In genomic region chr1:147641695-147642592, GRCh38 we compare ENCODE assay signal across 1 cellular context.
TF ChIP-seq lines count a peak whose summit lies in the region.

No MANE protein-coding gene starts in this region.

TF ChIP-seq in HepG2, 621 proteins besides CTCF, POLR2A, EP300 and RAD21 (continued from another document):
- TF ChIP-seq ZNF652 (CRISPR knock-in tag; IDR thresholded peaks at IDR 0.05; ENCODE audit: borderline replicate concordance, low read depth) (0 out of 2 replicates have a peak, but pooled peaks have one; percentile 14), MAFF (IDR thresholded peaks at IDR 0.05; ENCODE audit: low read depth, low read length) (0 out of 2 replicates have a peak, but pooled peaks have one; percentile 11), MIXL1 (CRISPR knock-in tag; IDR thresholded peaks at IDR 0.05) (peak; percentile 97), PBX3 (CRISPR knock-in tag; IDR thresholded peaks at IDR 0.05; ENCODE audit: borderline replicate concordance) (no peak), ZNF746 (CRISPR knock-in tag; IDR thresholded peaks at IDR 0.05) (no peak), MAFK (conservative IDR thresholded peaks at IDR 0.05 in 1 of 2, IDR thresholded peaks at IDR 0.05 in 1 of 2; ENCODE audit: low read length in 2 of 2) (peak in 1 of 2 experiments; percentile 54; a peak in 2 of 4 replicates), ZNF513 (CRISPR knock-in tag; conservative IDR thresholded peaks at IDR 0.05) (no peak), ZBTB33 (CRISPR knock-in tag; IDR thresholded peaks at IDR 0.05) (no peak), ATF1 (CRISPR knock-in tag; IDR thresholded peaks at IDR 0.05) (no peak), KAT2B (IDR thresholded peaks at IDR 0.05; ENCODE audit: borderline replicate concordance, low read depth, low read length) (no peak), DMTF1 (CRISPR knock-in tag; IDR thresholded peaks at IDR 0.05) (no peak), ZNF614 (CRISPR knock-in tag; IDR thresholded peaks at IDR 0.05; ENCODE audit: borderline replicate concordance) (no peak), ZNF362 (CRISPR knock-in tag; IDR thresholded peaks at IDR 0.05; ENCODE audit: borderline replicate concordance) (no peak), FOXC1 (CRISPR knock-in tag; IDR thresholded peaks at IDR 0.05; ENCODE audit: borderline replicate concordance) (no peak), ZBTB38 (CRISPR knock-in tag; IDR thresholded peaks at IDR 0.05) (0 out of 2 replicates have a peak, but pooled peaks have one; percentile 13), STAG1 (CRISPR knock-in tag; IDR thresholded peaks at IDR 0.05) (peak; percentile 73)
